Comparison of ENCODE assay signal across 11 cellular contexts in the genomic region with DNA sequence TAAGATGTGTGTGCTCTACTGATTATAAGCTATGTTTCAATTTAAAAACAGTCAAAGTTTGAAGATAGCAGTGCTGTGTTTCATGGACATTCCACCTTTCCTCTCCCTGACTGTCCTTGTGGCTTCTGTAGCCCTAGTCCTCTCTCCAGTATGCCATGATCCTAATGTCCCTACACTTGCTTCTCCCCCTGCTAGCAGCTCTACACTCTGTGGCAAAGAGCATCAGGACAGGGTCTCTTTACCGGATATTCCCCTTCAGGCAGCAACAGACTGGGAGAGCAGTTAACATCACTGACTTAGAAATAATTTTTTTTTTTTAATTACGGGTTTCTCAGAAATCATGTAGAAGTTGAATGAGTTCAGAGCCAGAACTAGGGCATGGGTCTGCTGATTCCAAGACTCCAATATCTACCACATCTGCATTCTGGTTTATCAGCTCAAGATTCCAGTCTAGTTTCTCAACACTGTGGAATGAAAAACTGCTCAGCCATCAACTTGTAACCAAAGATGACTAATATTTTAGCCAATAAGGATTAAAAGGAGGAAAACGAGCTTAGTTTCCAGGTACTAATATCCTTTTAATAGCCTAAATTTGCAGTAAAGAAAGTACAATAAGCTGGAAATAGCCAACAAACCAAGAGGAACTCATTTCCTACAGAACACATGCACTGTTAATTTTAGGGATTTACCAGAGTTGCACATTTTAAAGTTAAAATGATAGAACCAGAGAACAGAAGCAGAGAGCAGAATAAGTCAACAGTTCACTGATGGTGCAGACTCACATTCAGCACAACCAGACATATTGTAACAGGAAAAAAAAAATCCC. TPM values are rescaled to one million over a fixed set of nuclear protein-coding genes. Genes with fewer than 3 reads are reported as not detected.
DNase-seq lines count a peak whose midpoint lies in the region; ATAC-seq and TF ChIP-seq lines count a peak whose summit lies in the region.
"Had no signal": no experiment of that assay in that cellular context is flagged by ENCODE, and none has a peak within 500 bp of the region (broad histone marks: within the 10 kb centered on the region; RNA-seq: fewer than 3 reads in every experiment).

No MANE protein-coding gene starts in this region.

- H3K9me3 Mint-ChIP-seq in brain, result peaks cover 19 to 83% (median 56%) of the 10 kb centered on the region in 5 experiments

- H2BK15ac ChIP-seq in mesendoderm (replicated peaks; ENCODE audit: low read depth), result no peak overlapping the region

- H3K56ac ChIP-seq in mesendoderm (ENCODE audit: low read length), result no peak overlapping the region

- H3K4me1 Mint-ChIP-seq in brain, result peaks cover 39% of the 10 kb centered on the region

- H3K79me1 ChIP-seq in mesendoderm (ENCODE audit: low read length), result peaks cover 9% of the 10 kb centered on the region

- H2AK5ac ChIP-seq in mesendoderm (ENCODE audit: low read length), result no peak overlapping the region

- no peak overlapping the region for H3K4me3 ChIP-seq in mesendoderm (ENCODE audit: low read length)

- H2BK5ac ChIP-seq in mesendoderm (ENCODE audit: low read length), result no peak overlapping the region

- no peak for TF ChIP-seq CTCF in brain (conservative IDR thresholded peaks at IDR 0.05)

- no peak overlapping the region for H4K8ac ChIP-seq in mesendoderm (ENCODE audit: low read depth, low read length)

- H3K27ac Mint-ChIP-seq in brain, result peak overlapping the region in 3 of 5 experiments; percentile 3 to 79 (median 38)
- H3K27ac Mint-ChIP-seq: CD4-positive, alpha-beta memory T cell had no signal

- H3K27me3 Mint-ChIP-seq in brain, result no peaks in the 10 kb centered on the region
- H3K27me3 Mint-ChIP-seq: CD4-positive, alpha-beta memory T cell had no signal

- H3K4me1 ChIP-seq in mesendoderm (ENCODE audit: control insufficient read depth, low read depth, low read length), result no peaks in the 10 kb centered on the region

- no peak overlapping the region for H2BK120ac ChIP-seq in mesendoderm (ENCODE audit: low read depth, low read length)

- H3K79me2 ChIP-seq in mesendoderm (ENCODE audit: control insufficient read depth, insufficient read depth, low read length), result peaks cover 19% of the 10 kb centered on the region

- no peak overlapping the region for H3K9ac ChIP-seq in mesendoderm (ENCODE audit: low read length)

- H3K36me3 ChIP-seq in mesendoderm (ENCODE audit: control insufficient read depth, insufficient read depth, low read length), result no peaks in the 10 kb centered on the region

- no peak overlapping the region for H3K23ac ChIP-seq in mesendoderm (ENCODE audit: low read length)

- peak overlapping the region; percentile 12 for H3K4ac ChIP-seq in mesendoderm (ENCODE audit: low read depth, low read length)

- DNase-seq in AG08395 (ENCODE audit: low spot score) (peak; percentile 76), mesendoderm (no peak), globus pallidus (ENCODE audit: low spot score) (no peak), substantia nigra (lab: John Stamatoyannopoulos, UW) (no peak)
- DNase-seq: activated CD4-positive, CD25-positive, alpha-beta regulatory T cell; CD4-positive, alpha-beta memory T cell; NCI-H1436 treated with DMSO at 0.1 percent for 48 hours had no signal

- H3K27ac ChIP-seq in mesendoderm (ENCODE audit: low read depth, low read length) (no peak overlapping the region), substantia nigra (ENCODE audit: low read depth, low read length, poor library complexity, severe bottlenecking) (no peak overlapping the region)

- H3K27me3 ChIP-seq in mesendoderm (ENCODE audit: insufficient read depth, low read length, poor library complexity), result no peaks in the 10 kb centered on the region

- ATAC-seq in HG02610 (IDR thresholded peaks at IDR 0.05; ENCODE audit: unreplicated experiment) (peak; percentile 3), HG03565 (IDR thresholded peaks at IDR 0.05; ENCODE audit: unreplicated experiment) (no peak), GM18868 (IDR thresholded peaks at IDR 0.05; ENCODE audit: unreplicated experiment) (no peak)

- no CpG with 5 or more reads among the region's 3 CpGs for WGBS in mesendoderm (ENCODE audit: extremely low coverage, insufficient coverage, low lambda C conversion rate)

- peaks cover 81% of the 10 kb centered on the region for H3K36me3 Mint-ChIP-seq in brain

- H3K4me3 Mint-ChIP-seq in brain, result no peak overlapping the region

- H3K18ac ChIP-seq in mesendoderm (ENCODE audit: low read length), result no peak overlapping the region

- H4K5ac ChIP-seq in mesendoderm (ENCODE audit: low read length), result no peak overlapping the region

- H3K4me2 ChIP-seq in mesendoderm (ENCODE audit: low read length), result no peak overlapping the region

RNA-seq across cellular contexts. Expression of gene TMEM131, which starts 45.2 kb away (rescaled TPM):
- 19.1 TPM for polyA plus RNA-seq in brain (ENCODE audit: insufficient read depth, low read depth, low replicate concordance)
- 24.4 TPM for polyA plus RNA-seq in mesendoderm (2013, experiment 1 of 2)
- 22.9 TPM for polyA plus RNA-seq in mesendoderm (2013, experiment 2 of 2)
